1 cellular context compared by ENCODE assay signal in the genomic region with DNA sequence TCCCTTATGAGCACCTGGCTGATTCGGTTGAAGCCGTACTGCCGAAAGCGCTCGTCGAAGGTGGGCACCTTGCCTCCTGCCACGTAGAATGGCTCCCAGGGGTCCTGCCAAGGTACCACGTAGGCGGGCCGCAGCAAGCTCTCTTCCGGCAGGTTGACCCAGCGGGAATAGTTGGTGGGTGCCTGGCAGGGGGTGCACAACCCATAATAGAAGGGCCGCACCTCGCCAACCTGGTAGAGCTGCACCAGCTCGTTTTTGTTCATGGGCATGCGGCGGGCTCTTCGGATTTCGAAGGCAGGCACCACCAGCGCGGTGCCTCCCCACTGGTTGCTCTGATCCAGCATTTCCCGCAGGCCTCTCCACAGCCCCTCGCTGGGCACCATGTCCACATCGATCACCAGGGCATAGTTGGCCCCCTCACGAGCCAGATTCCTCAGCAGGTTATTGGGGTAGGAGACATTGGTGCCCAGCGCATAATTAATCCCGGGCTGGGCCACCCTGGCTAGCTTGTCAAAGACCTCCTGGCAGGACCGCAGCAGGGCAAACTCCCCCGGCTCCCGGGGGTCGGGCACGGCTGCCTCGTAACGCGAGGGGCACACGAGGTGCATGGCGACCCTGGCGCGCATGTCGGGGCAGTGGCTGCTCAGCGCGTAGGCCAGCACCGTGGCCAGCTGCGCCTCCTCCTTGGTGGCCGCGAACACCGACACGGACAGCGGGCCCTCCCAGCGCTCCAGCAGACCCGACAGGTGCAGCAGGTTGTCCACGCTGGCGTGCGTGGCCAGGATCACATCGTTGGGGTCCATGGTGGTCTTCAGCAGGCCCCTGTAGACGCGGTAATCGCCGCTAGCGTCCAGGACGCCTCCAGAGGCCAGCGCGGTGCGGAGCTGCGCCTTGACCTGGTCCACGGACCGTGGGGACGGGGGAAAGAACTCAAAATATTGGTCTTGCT.
TF ChIP-seq lines count a peak whose summit lies in the region.

No MANE protein-coding gene starts in this region.

TF ChIP-seq in HepG2, 621 proteins besides CTCF, POLR2A, EP300 and RAD21 (continued from another document and continues in another):
- peak; percentile 20 for TF ChIP-seq ZFP91 (CRISPR knock-in tag; IDR thresholded peaks at IDR 0.05; ENCODE audit: borderline replicate concordance)
- TF ChIP-seq KAT7 (CRISPR knock-in tag; IDR thresholded peaks at IDR 0.05; ENCODE audit: borderline replicate concordance) = no peak
- no peak for TF ChIP-seq NFRKB (IDR thresholded peaks at IDR 0.05)
- peak; percentile 19; the same call in 1 of the 2 replicates for TF ChIP-seq ZNF616 (CRISPR knock-in tag; IDR thresholded peaks at IDR 0.05; ENCODE audit: low read depth)
- TF ChIP-seq HOXA5 (CRISPR knock-in tag; IDR thresholded peaks at IDR 0.05) = peak; percentile 67; the same call in 1 of the 2 replicates
- TF ChIP-seq PAX8 (CRISPR knock-in tag; IDR thresholded peaks at IDR 0.05; ENCODE audit: borderline replicate concordance) = no peak
- TF ChIP-seq, protein P1, sequence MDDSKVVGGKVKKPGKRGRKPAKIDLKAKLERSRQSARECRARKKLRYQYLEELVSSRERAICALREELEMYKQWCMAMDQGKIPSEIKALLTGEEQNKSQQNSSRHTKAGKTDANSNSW (CRISPR knock-in tag; IDR thresholded peaks at IDR 0.05; ENCODE audit: borderline replicate concordance) = no peak
- no peak for TF ChIP-seq SRSF4 (IDR thresholded peaks at IDR 0.05; ENCODE audit: low read depth, low read length, poor library complexity, severe bottlenecking)
- TF ChIP-seq KLF12 (CRISPR knock-in tag; IDR thresholded peaks at IDR 0.05; ENCODE audit: borderline replicate concordance) = 0 out of 2 replicates have a peak, but pooled peaks have one; percentile 59
- TF ChIP-seq, protein P2, sequence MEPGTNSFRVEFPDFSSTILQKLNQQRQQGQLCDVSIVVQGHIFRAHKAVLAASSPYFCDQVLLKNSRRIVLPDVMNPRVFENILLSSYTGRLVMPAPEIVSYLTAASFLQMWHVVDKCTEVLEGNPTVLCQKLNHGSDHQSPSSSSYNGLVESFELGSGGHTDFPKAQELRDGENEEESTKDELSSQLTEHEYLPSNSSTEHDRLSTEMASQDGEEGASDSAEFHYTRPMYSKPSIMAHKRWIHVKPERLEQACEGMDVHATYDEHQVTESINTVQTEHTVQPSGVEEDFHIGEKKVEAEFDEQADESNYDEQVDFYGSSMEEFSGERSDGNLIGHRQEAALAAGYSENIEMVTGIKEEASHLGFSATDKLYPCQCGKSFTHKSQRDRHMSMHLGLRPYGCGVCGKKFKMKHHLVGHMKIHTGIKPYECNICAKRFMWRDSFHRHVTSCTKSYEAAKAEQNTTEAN (CRISPR knock-in tag; conservative IDR thresholded peaks at IDR 0.05) = no peak
- TF ChIP-seq, protein P3, sequence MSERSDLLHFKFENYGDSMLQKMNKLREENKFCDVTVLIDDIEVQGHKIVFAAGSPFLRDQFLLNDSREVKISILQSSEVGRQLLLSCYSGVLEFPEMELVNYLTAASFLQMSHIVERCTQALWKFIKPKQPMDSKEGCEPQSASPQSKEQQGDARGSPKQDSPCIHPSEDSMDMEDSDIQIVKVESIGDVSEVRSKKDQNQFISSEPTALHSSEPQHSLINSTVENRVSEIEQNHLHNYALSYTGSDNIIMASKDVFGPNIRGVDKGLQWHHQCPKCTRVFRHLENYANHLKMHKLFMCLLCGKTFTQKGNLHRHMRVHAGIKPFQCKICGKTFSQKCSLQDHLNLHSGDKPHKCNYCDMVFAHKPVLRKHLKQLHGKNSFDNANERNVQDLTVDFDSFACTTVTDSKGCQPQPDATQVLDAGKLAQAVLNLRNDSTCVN (CRISPR knock-in tag; IDR thresholded peaks at IDR 0.05; ENCODE audit: borderline replicate concordance) = no peak
- TF ChIP-seq RFXANK (CRISPR knock-in tag; IDR thresholded peaks at IDR 0.05) = no peak
- TF ChIP-seq, protein P4, sequence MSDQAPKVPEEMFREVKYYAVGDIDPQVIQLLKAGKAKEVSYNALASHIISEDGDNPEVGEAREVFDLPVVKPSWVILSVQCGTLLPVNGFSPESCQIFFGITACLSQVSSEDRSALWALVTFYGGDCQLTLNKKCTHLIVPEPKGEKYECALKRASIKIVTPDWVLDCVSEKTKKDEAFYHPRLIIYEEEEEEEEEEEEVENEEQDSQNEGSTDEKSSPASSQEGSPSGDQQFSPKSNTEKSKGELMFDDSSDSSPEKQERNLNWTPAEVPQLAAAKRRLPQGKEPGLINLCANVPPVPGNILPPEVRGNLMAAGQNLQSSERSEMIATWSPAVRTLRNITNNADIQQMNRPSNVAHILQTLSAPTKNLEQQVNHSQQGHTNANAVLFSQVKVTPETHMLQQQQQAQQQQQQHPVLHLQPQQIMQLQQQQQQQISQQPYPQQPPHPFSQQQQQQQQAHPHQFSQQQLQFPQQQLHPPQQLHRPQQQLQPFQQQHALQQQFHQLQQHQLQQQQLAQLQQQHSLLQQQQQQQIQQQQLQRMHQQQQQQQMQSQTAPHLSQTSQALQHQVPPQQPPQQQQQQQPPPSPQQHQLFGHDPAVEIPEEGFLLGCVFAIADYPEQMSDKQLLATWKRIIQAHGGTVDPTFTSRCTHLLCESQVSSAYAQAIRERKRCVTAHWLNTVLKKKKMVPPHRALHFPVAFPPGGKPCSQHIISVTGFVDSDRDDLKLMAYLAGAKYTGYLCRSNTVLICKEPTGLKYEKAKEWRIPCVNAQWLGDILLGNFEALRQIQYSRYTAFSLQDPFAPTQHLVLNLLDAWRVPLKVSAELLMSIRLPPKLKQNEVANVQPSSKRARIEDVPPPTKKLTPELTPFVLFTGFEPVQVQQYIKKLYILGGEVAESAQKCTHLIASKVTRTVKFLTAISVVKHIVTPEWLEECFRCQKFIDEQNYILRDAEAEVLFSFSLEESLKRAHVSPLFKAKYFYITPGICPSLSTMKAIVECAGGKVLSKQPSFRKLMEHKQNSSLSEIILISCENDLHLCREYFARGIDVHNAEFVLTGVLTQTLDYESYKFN (CRISPR knock-in tag; conservative IDR thresholded peaks at IDR 0.05) = no peak; the same call in 1 of the 2 replicates
- no peak for TF ChIP-seq ATF5 (CRISPR knock-in tag; IDR thresholded peaks at IDR 0.05; ENCODE audit: low read depth)
- TF ChIP-seq, protein P5, sequence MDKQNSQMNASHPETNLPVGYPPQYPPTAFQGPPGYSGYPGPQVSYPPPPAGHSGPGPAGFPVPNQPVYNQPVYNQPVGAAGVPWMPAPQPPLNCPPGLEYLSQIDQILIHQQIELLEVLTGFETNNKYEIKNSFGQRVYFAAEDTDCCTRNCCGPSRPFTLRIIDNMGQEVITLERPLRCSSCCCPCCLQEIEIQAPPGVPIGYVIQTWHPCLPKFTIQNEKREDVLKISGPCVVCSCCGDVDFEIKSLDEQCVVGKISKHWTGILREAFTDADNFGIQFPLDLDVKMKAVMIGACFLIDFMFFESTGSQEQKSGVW (CRISPR knock-in tag; IDR thresholded peaks at IDR 0.05; ENCODE audit: borderline replicate concordance) = 0 out of 2 replicates have a peak, but pooled peaks have one; percentile 51
- TF ChIP-seq SIN3B (IDR thresholded peaks at IDR 0.05; ENCODE audit: low read length) = no peak
- TF ChIP-seq ZNF709 (CRISPR knock-in tag; IDR thresholded peaks at IDR 0.05) = no peak
- no peak for TF ChIP-seq ZNF367 (CRISPR knock-in tag; IDR thresholded peaks at IDR 0.05; ENCODE audit: borderline replicate concordance)
- TF ChIP-seq NCOA1 (CRISPR knock-in tag; IDR thresholded peaks at IDR 0.05) = no peak
- TF ChIP-seq, protein P6, sequence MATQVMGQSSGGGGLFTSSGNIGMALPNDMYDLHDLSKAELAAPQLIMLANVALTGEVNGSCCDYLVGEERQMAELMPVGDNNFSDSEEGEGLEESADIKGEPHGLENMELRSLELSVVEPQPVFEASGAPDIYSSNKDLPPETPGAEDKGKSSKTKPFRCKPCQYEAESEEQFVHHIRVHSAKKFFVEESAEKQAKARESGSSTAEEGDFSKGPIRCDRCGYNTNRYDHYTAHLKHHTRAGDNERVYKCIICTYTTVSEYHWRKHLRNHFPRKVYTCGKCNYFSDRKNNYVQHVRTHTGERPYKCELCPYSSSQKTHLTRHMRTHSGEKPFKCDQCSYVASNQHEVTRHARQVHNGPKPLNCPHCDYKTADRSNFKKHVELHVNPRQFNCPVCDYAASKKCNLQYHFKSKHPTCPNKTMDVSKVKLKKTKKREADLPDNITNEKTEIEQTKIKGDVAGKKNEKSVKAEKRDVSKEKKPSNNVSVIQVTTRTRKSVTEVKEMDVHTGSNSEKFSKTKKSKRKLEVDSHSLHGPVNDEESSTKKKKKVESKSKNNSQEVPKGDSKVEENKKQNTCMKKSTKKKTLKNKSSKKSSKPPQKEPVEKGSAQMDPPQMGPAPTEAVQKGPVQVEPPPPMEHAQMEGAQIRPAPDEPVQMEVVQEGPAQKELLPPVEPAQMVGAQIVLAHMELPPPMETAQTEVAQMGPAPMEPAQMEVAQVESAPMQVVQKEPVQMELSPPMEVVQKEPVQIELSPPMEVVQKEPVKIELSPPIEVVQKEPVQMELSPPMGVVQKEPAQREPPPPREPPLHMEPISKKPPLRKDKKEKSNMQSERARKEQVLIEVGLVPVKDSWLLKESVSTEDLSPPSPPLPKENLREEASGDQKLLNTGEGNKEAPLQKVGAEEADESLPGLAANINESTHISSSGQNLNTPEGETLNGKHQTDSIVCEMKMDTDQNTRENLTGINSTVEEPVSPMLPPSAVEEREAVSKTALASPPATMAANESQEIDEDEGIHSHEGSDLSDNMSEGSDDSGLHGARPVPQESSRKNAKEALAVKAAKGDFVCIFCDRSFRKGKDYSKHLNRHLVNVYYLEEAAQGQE (IDR thresholded peaks at IDR 0.05; ENCODE audit: borderline replicate concordance in 1 of 2, low read depth in 1 of 2, low read length in 2 of 2) = 0 out of 4 replicates have a peak, but pooled peaks of 1 of the 2 experiments have one; percentile 7
- TF ChIP-seq AGO2 (optimal IDR thresholded peaks at IDR 0.05; ENCODE audit: low read depth, low read length) = peak; percentile 64
- TF ChIP-seq, protein P7, sequence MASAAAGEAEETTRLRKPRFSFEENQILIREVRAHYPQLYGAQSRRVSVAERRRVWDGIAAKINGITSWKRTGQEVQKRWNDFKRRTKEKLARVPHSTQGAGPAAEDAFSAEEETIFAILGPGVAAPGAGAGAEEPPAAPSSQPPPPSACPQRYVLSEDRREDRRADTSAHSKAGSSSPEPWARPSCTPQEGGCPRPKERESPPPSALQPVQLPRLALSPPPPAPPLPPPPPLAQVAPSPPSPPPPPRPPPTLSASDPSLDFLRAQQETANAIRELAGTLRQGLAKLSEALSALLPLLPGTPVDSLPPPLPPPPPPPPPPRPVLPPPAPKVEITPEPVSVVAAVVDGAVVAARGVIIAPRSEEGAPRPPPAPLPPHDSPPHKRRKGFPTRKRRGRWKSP (CRISPR knock-in tag; IDR thresholded peaks at IDR 0.05) = peak; percentile 38
- TF ChIP-seq, protein P8, sequence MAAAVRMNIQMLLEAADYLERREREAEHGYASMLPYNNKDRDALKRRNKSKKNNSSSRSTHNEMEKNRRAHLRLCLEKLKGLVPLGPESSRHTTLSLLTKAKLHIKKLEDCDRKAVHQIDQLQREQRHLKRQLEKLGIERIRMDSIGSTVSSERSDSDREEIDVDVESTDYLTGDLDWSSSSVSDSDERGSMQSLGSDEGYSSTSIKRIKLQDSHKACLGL (CRISPR knock-in tag; IDR thresholded peaks at IDR 0.05) = peak; percentile 66; the same call in 1 of the 2 replicates
- TF ChIP-seq PHF20 (CRISPR knock-in tag; IDR thresholded peaks at IDR 0.05) = peak; percentile 26; the same call in 1 of the 2 replicates
- no peak for TF ChIP-seq SRF (IDR thresholded peaks at IDR 0.05; ENCODE audit: low read depth, low read length)
- no peak for TF ChIP-seq ZNF3 (CRISPR knock-in tag; IDR thresholded peaks at IDR 0.05)
- no peak for TF ChIP-seq ZNF251 (CRISPR knock-in tag; IDR thresholded peaks at IDR 0.05)
- 0 out of 2 replicates have a peak, but pooled peaks have one; percentile 39 for TF ChIP-seq NR1H2 (CRISPR knock-in tag; IDR thresholded peaks at IDR 0.05; ENCODE audit: borderline replicate concordance, low read depth)
- TF ChIP-seq ZNF891 (CRISPR knock-in tag; IDR thresholded peaks at IDR 0.05) = peak; percentile 65; the same call in 1 of the 2 replicates
- TF ChIP-seq MAZ (IDR thresholded peaks at IDR 0.05; ENCODE audit: borderline replicate concordance, low read depth, low read length) = no peak
- peak; percentile 61; the same call in 1 of the 2 replicates for TF ChIP-seq MAZ (CRISPR knock-in tag; IDR thresholded peaks at IDR 0.05; ENCODE audit: low read depth)
- no peak for TF ChIP-seq ZNF264 (CRISPR knock-in tag; IDR thresholded peaks at IDR 0.05)
- TF ChIP-seq ZBTB7A (CRISPR knock-in tag; IDR thresholded peaks at IDR 0.05) = 0 out of 2 replicates have a peak, but pooled peaks have one; percentile 18
- TF ChIP-seq ZBTB21 (CRISPR knock-in tag; IDR thresholded peaks at IDR 0.05) = no peak
- TF ChIP-seq ZXDC (CRISPR knock-in tag; IDR thresholded peaks at IDR 0.05) = 0 out of 2 replicates have a peak, but pooled peaks have one; percentile 49
- TF ChIP-seq MAX (IDR thresholded peaks at IDR 0.05) = peak; percentile 40; the same call in 1 of the 2 replicates
